1 cellular context compared by ENCODE assay signal in the genomic region with DNA sequence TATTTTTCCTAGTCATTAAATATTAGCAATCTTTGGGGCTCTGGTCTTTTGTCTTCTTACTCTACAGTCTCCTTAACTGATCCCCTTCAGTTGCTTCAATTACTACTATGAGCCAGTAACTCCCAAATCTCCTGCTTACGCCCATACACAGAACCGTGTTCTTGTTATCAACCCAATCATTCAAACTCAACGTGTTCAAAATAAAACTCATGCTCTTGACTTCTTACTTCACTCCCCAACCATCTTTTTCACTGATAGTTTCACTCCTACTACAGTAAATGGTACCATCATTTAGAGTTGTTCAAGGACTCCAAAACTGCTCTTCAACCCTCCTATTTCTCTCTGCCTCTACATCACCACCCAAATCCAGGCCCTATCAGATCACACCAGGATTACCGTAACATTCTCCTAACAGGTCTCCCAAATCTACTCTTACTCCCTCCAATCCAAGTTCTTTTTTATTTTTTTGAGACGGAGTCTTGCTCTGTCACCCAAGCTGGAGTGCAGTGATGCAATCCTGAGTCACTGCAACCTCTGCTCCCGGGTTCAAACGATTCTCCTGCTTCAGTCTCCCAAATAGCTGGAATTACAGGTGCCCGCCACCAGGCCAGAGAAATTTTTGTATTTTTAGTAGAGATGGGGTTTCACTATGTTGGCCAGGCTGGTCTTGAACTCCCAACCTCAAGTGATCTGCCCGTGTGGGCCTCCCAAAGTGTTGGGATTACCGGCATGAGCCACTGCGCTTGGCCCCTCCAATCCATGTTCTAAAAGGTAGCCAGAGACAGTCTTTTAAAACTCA.
TF ChIP-seq lines count a peak whose summit lies in the region.

No MANE protein-coding gene starts in this region.

TF ChIP-seq in HEK293, 187 proteins besides CTCF, POLR2A, EP300 and RAD21 (continued from another document):
- TF ChIP-seq, protein P1, sequence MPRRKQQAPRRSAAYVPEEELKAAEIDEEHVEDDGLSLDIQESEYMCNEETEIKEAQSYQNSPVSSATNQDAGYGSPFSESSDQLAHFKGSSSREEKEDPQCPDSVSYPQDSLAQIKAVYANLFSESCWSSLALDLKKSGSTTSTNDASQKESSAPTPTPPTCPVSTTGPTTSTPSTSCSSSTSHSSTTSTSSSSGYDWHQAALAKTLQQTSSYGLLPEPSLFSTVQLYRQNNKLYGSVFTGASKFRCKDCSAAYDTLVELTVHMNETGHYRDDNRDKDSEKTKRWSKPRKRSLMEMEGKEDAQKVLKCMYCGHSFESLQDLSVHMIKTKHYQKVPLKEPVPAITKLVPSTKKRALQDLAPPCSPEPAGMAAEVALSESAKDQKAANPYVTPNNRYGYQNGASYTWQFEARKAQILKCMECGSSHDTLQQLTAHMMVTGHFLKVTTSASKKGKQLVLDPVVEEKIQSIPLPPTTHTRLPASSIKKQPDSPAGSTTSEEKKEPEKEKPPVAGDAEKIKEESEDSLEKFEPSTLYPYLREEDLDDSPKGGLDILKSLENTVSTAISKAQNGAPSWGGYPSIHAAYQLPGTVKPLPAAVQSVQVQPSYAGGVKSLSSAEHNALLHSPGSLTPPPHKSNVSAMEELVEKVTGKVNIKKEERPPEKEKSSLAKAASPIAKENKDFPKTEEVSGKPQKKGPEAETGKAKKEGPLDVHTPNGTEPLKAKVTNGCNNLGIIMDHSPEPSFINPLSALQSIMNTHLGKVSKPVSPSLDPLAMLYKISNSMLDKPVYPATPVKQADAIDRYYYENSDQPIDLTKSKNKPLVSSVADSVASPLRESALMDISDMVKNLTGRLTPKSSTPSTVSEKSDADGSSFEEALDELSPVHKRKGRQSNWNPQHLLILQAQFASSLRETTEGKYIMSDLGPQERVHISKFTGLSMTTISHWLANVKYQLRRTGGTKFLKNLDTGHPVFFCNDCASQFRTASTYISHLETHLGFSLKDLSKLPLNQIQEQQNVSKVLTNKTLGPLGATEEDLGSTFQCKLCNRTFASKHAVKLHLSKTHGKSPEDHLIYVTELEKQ (tag by site-specific recombination; IDR thresholded peaks at IDR 0.05; ENCODE audit: borderline replicate concordance) = no peak
- TF ChIP-seq, protein P2, sequence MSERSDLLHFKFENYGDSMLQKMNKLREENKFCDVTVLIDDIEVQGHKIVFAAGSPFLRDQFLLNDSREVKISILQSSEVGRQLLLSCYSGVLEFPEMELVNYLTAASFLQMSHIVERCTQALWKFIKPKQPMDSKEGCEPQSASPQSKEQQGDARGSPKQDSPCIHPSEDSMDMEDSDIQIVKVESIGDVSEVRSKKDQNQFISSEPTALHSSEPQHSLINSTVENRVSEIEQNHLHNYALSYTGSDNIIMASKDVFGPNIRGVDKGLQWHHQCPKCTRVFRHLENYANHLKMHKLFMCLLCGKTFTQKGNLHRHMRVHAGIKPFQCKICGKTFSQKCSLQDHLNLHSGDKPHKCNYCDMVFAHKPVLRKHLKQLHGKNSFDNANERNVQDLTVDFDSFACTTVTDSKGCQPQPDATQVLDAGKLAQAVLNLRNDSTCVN (tag by site-specific recombination; optimal IDR thresholded peaks at IDR 0.05) = no peak
- TF ChIP-seq ZNF274 (IDR thresholded peaks at IDR 0.05; ENCODE audit: low read length) (no peak), ZNF274 (tag by site-specific recombination; IDR thresholded peaks at IDR 0.05; ENCODE audit: borderline replicate concordance) (no peak), ZNF629 (tag by site-specific recombination; IDR thresholded peaks at IDR 0.05) (0 out of 2 replicates have a peak, but pooled peaks have one; percentile 34), ZNF600 (tag by site-specific recombination; IDR thresholded peaks at IDR 0.05) (peak; percentile 68; the same call in 1 of the 2 replicates), ZEB2 (tag by site-specific recombination; IDR thresholded peaks at IDR 0.05) (0 out of 2 replicates have a peak, but pooled peaks have one; percentile 43), SP7 (tag by site-specific recombination; IDR thresholded peaks at IDR 0.05) (peak; percentile 21; the same call in 1 of the 2 replicates), ZNF433 (tag by site-specific recombination; IDR thresholded peaks at IDR 0.05; ENCODE audit: low read depth) (no peak), ZNF266 (tag by site-specific recombination; IDR thresholded peaks at IDR 0.05; ENCODE audit: low read depth) (no peak), ZNF202 (tag by site-specific recombination; IDR thresholded peaks at IDR 0.05; ENCODE audit: borderline replicate concordance) (no peak), ZNF324 (tag by site-specific recombination; IDR thresholded peaks at IDR 0.05) (no peak), ZNF335 (tag by site-specific recombination; conservative IDR thresholded peaks at IDR 0.05) (0 out of 2 replicates have a peak, but pooled peaks have one; percentile 20), ZNF366 (tag by site-specific recombination; conservative IDR thresholded peaks at IDR 0.05) (no peak)
